Comparison of ENCODE assay signal across 9 cellular contexts in the genomic region with DNA sequence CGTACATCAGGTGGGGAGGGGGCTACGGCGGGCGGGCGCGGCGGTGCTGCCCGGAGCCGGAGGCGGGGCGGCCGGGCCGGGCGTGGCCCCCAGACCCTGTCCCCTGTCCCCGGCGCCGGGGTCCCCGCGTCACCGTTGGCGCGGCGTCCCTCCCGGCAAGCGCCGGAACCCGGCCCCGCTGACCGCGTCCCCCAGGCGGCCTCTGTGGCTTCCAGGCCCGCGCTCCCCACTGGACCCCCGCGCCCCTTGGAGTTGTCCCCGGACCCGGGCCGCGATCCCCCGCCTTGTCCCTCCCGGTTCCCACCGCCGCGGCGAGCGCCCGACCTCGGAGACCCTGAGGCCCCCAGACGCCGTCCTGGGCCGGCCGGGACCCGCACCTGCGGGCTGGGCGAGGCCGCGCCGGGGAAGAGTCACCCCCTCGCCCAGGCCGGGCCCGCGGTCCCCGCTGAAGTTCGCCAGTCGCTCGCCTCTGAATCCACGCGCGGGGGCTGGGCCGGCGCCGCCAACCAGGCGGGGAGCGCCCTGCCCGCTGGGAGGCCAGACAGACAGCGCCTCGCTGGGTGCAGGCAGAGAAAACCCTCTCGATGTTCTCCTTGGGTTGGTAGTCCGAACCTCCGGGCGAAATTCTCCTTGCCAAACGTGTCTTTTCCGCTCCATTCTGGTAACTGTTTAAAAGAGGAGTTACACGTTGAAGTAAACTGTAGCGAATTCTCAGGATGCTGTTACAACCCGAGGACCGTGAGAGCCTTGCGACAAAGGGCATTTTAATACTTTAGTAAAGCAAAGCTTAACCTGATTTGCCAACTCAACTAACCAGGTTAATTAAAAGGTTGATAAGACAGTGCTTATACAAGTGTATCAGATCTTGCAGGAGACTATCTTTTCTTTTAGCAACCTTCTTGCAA. TPM values are rescaled to one million over a fixed set of nuclear protein-coding genes. Genes with fewer than 3 reads are reported as not detected.
DNase-seq lines count a peak whose midpoint lies in the region; ATAC-seq, FAIRE-seq and TF ChIP-seq lines count a peak whose summit lies in the region.
"Had no signal": no experiment of that assay in that cellular context is flagged by ENCODE, and none has a peak within 500 bp of the region (broad histone marks: within the 10 kb centered on the region; RNA-seq: fewer than 3 reads in every experiment).

No MANE protein-coding gene starts in this region.

- no peaks in the 10 kb centered on the region for H3K9me3 ChIP-seq in lung (ENCODE audit: control insufficient read depth in 2 of 2, insufficient read depth in 1 of 2, low read length in 1 of 2)

- H3K27me3 Mint-ChIP-seq in activated CD4-positive, alpha-beta memory T cell treated with anti-CD3 and anti-CD28 coated beads, Interleukin-2, amount 10 ng/mL, durations not matched to agents 7 days and 5 days: no peaks in the 10 kb centered on the region

- peak overlapping the region; percentile 96 to 97 for H3K27ac ChIP-seq in lung (ENCODE audit: low read depth in 1 of 2, low read length in 1 of 2)

- WGBS in lung, 2 donors: 1% methylated on average over 44 to 88 of the region's 88 CpGs

- no peaks in the 10 kb centered on the region for H3K9me3 Mint-ChIP-seq in activated CD4-positive, alpha-beta memory T cell treated with anti-CD3 and anti-CD28 coated beads, Interleukin-2, amount 10 ng/mL, durations not matched to agents 7 days and 5 days

- peaks cover 42% of the 10 kb centered on the region for H3K4me1 Mint-ChIP-seq in activated CD4-positive, alpha-beta memory T cell treated with anti-CD3 and anti-CD28 coated beads, Interleukin-2, amount 10 ng/mL, durations not matched to agents 7 days and 5 days

- H3K27me3 ChIP-seq in lung (ENCODE audit: control insufficient read depth, insufficient read depth): no peaks in the 10 kb centered on the region

- H3K36me3 ChIP-seq in lung (ENCODE audit: control insufficient read depth in 2 of 2, insufficient read depth in 2 of 2, low read length in 2 of 2): no peaks in the 10 kb centered on the region

- H3K4me3 ChIP-seq in lung: peak overlapping the region; percentile 98

- H3K27ac Mint-ChIP-seq in activated CD4-positive, alpha-beta memory T cell treated with anti-CD3 and anti-CD28 coated beads, Interleukin-2, amount 10 ng/mL, durations not matched to agents 7 days and 5 days: peak overlapping the region; percentile 58

- CTCF ChIA-PET in activated CD4-positive, alpha-beta memory T cell treated with anti-CD3 and anti-CD28 coated beads, Interleukin-2, amount 10 ng/mL, durations not matched to agents 7 days and 5 days (lab: Charles Lee): interaction anchor here (1.0 to 1.5 kb wide), 2 partner anchors 239 to 415 kb away, joined by 3 to 4 read pairs; a partner anchor contains a TSS

- peak overlapping the region; percentile 84 for H3K4me3 Mint-ChIP-seq in activated CD4-positive, alpha-beta memory T cell treated with anti-CD3 and anti-CD28 coated beads, Interleukin-2, amount 10 ng/mL, durations not matched to agents 7 days and 5 days

- no peak for TF ChIP-seq CTCF in lung (IDR thresholded peaks at IDR 0.05; ENCODE audit: control extremely low read depth, extremely low read depth)

- peaks cover 5% of the 10 kb centered on the region for H3K36me3 Mint-ChIP-seq in activated CD4-positive, alpha-beta memory T cell treated with anti-CD3 and anti-CD28 coated beads, Interleukin-2, amount 10 ng/mL, durations not matched to agents 7 days and 5 days (ENCODE audit: low read depth)

- no peak for FAIRE-seq in RCC 7860 (lab: Jason Lieb, UNC)
- FAIRE-seq: islet of Langerhans had no signal

- POLR2A ChIA-PET in activated CD4-positive, alpha-beta memory T cell treated with anti-CD3 and anti-CD28 coated beads, Interleukin-2, amount 10 ng/mL, durations not matched to agents 7 days and 5 days (lab: Charles Lee): interaction anchor here (0.6 to 1.5 kb wide), 8 partner anchors 130 to 438 kb away, joined by 3 to 10 read pairs (median 4); a partner anchor contains a TSS

- peak; percentile 29 for ATAC-seq in GM21786 (IDR thresholded peaks at IDR 0.05; ENCODE audit: unreplicated experiment)
- ATAC-seq in lung (ENCODE audit: insufficient read depth, low FRiP score): peak; percentile 38

- H3K4me1 ChIP-seq in lung (ENCODE audit: control insufficient read depth in 2 of 2, insufficient read depth in 2 of 2, low read length in 2 of 2): peaks cover 7 to 19% of the 10 kb centered on the region in 2 donors

- peak; percentile 5 for DNase-seq in GDM1 (lab: John Stamatoyannopoulos, UW)
- DNase-seq in LHCN-M2 (ENCODE audit: low read depth): peak; percentile 43
- DNase-seq in activated CD4-positive, alpha-beta memory T cell treated with anti-CD3 and anti-CD28 coated beads, Interleukin-2, amount 10 ng/mL, durations not matched to agents 7 days and 5 days: peak; percentile 51
- peak; percentile 69 for DNase-seq in ecto neural progenitor cell (ENCODE audit: low spot score)
- DNase-seq in lung (ENCODE audit: low spot score): peak; percentile 51
- peak; percentile 29 for DNase-seq in stimulated activated CD8-positive, alpha-beta memory T cell treated with anti-CD3 and anti-CD28 coated beads, Interleukin-12 subunit alpha, Interleukin-12 subunit beta, amount 100 ng/mL, for 4 hours (ENCODE audit: low read depth)
- no peak for DNase-seq in RCC 7860 (ENCODE audit: low spot score)

RNA-seq across cellular contexts. Expression of a gene that starts 0.8 kb away (rescaled TPM):
- 4.5 and 4.8 TPM in 2 replicates for total RNA-seq in LHCN-M2 (2014; rRNA removed)
- polyA plus RNA-seq in LHCN-M2 (2012): 0.97 TPM
- 1 to 10 TPM; 8.4 to 8.9 TPM for total RNA-seq in activated CD4-positive, alpha-beta memory T cell treated with anti-CD3 and anti-CD28 coated beads, Interleukin-2, amount 10 ng/mL, durations not matched to agents 7 days and 5 days
- 1 to 10 TPM; 7.4 to 9.0 TPM for total RNA-seq in lung
- polyA plus RNA-seq in lung: 1 to 10 TPM in 1 of 2 donors, under 1 TPM in 1; 0.76 to 1.4 TPM
